ENCODE assay signal across 27 cellular contexts in genomic region chr6:55798571-55798970, GRCh38.
"Had no signal": no experiment of that assay in that cellular context is flagged by ENCODE, and none has a peak within 500 bp of the region (broad histone marks: within the 10 kb centered on the region; RNA-seq: fewer than 3 reads in every experiment).

No MANE protein-coding gene starts in this region.

- H3K9me3 ChIP-seq: ascending aorta had no signal

- H3K27me3 ChIP-seq: ascending aorta had no signal

- H3K4me3 ChIP-seq: ascending aorta had no signal

- DNase-seq: activated B cell treated with CpG ODN at 0.5 μM for 24 hours; activated CD4-positive, alpha-beta memory T cell treated with anti-CD3 and anti-CD28 coated beads, Interleukin-2, amount 10 ng/mL, durations not matched to agents 7 days and 5 days; activated CD4-positive, alpha-beta T cell treated with anti-CD3 and anti-CD28 coated beads for 4 hours; activated CD4-positive, alpha-beta T cell treated with anti-CD3 and anti-CD28 coated beads, Interleukin-2, amount 10 ng/mL, durations not matched to agents 24 days and 14 days; activated CD4-positive, alpha-beta T cell treated with anti-CD3 and anti-CD28 coated beads, Interleukin-2, amount 50 U/mL, for 48 hours; activated CD4-positive, CD25-positive, alpha-beta regulatory T cell treated with anti-CD3 and anti-CD28 coated beads, Interleukin-2, amount 50 U/mL, for 72 hours; activated CD8-positive, alpha-beta memory T cell treated with anti-CD3 and anti-CD28 coated beads for 24 hours; activated CD8-positive, alpha-beta memory T cell treated with anti-CD3 and anti-CD28 coated beads, Interleukin-2, amount 10 ng/mL, durations not matched to agents 7 days and 5 days; activated CD8-positive, alpha-beta memory T cell treated with anti-CD3 and anti-CD28 coated beads, Interleukin-2, amount 50 U/mL, for 48 hours; activated CD8-positive, alpha-beta T cell treated with anti-CD3 and anti-CD28 coated beads, Interleukin-2, amount 10 ng/mL, durations not matched to agents 7 days and 5 days; activated effector memory CD4-positive, alpha-beta T cell treated with Interleukin-2 at 50 U/mL for 16 hours; activated gamma-delta T cell; activated naive CD4-positive, alpha-beta T cell treated with anti-CD3 and anti-CD28 coated beads, Interleukin-2, amount 10 ng/mL, durations not matched to agents 7 days and 5 days; activated naive CD4-positive, alpha-beta T cell treated with Interleukin-2 at 50 U/mL for 16 hours; activated naive CD8-positive, alpha-beta T cell treated with anti-CD3 and anti-CD28 coated beads, Interleukin-2, amount 10 ng/mL, durations not matched to agents 7 days and 5 days; activated naive CD8-positive, alpha-beta T cell treated with anti-CD3 and anti-CD28 coated beads, Interleukin-2, amount 50 U/mL, for 24 hours; activated T-cell treated with anti-CD3 and anti-CD28 coated beads, Interleukin-2, amount 50 U/mL, for 24 hours; activated T-cell treated with anti-CD3 and anti-CD28 coated beads, Interleukin-2, amount 50 U/mL, for 48 hours; amygdala; anterior cingulate cortex; central memory CD4-positive, alpha-beta T cell; T-helper 1 cell; T-helper 2 cell; T-helper 9 cell had no signal

- FAIRE-seq: TTC549 had no signal

- H3K4me1 ChIP-seq: ascending aorta had no signal

- H3K27ac ChIP-seq: ascending aorta, VCaP had no signal

- ATAC-seq: activated CD8-positive, alpha-beta memory T cell treated with anti-CD3 and anti-CD28 coated beads, Interleukin-2, amount 10 ng/mL, durations not matched to agents 7 days and 5 days; activated CD8-positive, alpha-beta T cell treated with anti-CD3 and anti-CD28 coated beads, Interleukin-2, amount 10 ng/mL, durations not matched to agents 7 days and 5 days; activated naive CD8-positive, alpha-beta T cell treated with anti-CD3 and anti-CD28 coated beads, Interleukin-2, amount 50 U/mL, for 24 hours had no signal

- H3K36me3 ChIP-seq: ascending aorta had no signal
